ENCODE assay signal across 10 cellular contexts in genomic region chr16:30041841-30042240, GRCh38. TPM values are rescaled to one million over a fixed set of nuclear protein-coding genes. Genes with fewer than 3 reads are reported as not detected.
A peak's percentile ranks its signal among the peaks of the same experiment; 100 is the strongest.
DNase-seq lines count a peak whose midpoint lies in the region; ATAC-seq and TF ChIP-seq lines count a peak whose summit lies in the region.
"Had no signal": no experiment of that assay in that cellular context is flagged by ENCODE, and none has a peak within 500 bp of the region (broad histone marks: within the 10 kb centered on the region; RNA-seq: fewer than 3 reads in every experiment).

No MANE protein-coding gene starts in this region.

- H4K91ac ChIP-seq in IMR-90 (ENCODE audit: insufficient read depth, low read depth, low read length), result no peak overlapping the region

- peak; percentile 66 for TF ChIP-seq RAD21 in IMR-90 (IDR thresholded peaks at IDR 0.05; ENCODE audit: low read length)

- H2AK5ac ChIP-seq in IMR-90 (ENCODE audit: low read depth, low read length), result no peak overlapping the region

- no peak for TF ChIP-seq POLR2A in IMR-90 (IDR thresholded peaks at IDR 0.05; ENCODE audit: low read depth, low read length)

- no peaks in the 10 kb centered on the region for H3K36me3 ChIP-seq in IMR-90 (ENCODE audit: control insufficient read depth, insufficient read depth, low read length)

- H3K4me1 Mint-ChIP-seq in CD4-positive, alpha-beta T cell (ENCODE audit: low read depth), result no peaks in the 10 kb centered on the region
- no peaks in the 10 kb centered on the region for H3K4me1 Mint-ChIP-seq in MCF 10A (ENCODE audit: insufficient read depth, unreplicated experiment)
- no peaks in the 10 kb centered on the region for H3K4me1 Mint-ChIP-seq in activated T-cell treated with anti-CD3 and anti-CD28 coated beads, Interleukin-2, amount 50 U/mL, for 24 hours (ENCODE audit: low read depth)

- no peak overlapping the region for H2AK9ac ChIP-seq in IMR-90 (replicated peaks; ENCODE audit: low read depth, low read length, poor library complexity)

- peaks cover 4% of the 10 kb centered on the region for H3K27me3 Mint-ChIP-seq in CD4-positive, alpha-beta T cell
- no peaks in the 10 kb centered on the region for H3K27me3 Mint-ChIP-seq in MCF 10A (ENCODE audit: insufficient read depth, unreplicated experiment)
- peaks cover 5% of the 10 kb centered on the region for H3K27me3 Mint-ChIP-seq in activated T-cell treated with anti-CD3 and anti-CD28 coated beads, Interleukin-2, amount 50 U/mL, for 24 hours

- H3K9me1 ChIP-seq in IMR-90 (ENCODE audit: insufficient read depth, low read length), result peaks cover 6% of the 10 kb centered on the region

- no peak overlapping the region for H2AFZ ChIP-seq in IMR-90 (replicated peaks; ENCODE audit: low read length, poor library complexity)

- H3K9me3 ChIP-seq in CD4-positive, alpha-beta T cell (ENCODE audit: control insufficient read depth, low read length), result no peaks in the 10 kb centered on the region
- H3K9me3 ChIP-seq in IMR-90 (ENCODE audit: control insufficient read depth, insufficient read depth, low read length), result no peaks in the 10 kb centered on the region

- H3K9ac ChIP-seq in IMR-90 (ENCODE audit: low read depth, low read length), result no peak overlapping the region

- BruUV-seq in IMR-90 (replicated peaks; lab: Mats Ljungman, UMichigan) (no TSS peak), MCF 10A (replicated peaks; lab: Mats Ljungman, UMichigan) (no TSS peak)

- H3K27ac Mint-ChIP-seq in CD4-positive, alpha-beta T cell, result no peak overlapping the region
- no peak overlapping the region for H3K27ac Mint-ChIP-seq in MCF 10A (ENCODE audit: low read depth, unreplicated experiment)
- no peak overlapping the region for H3K27ac Mint-ChIP-seq in activated T-cell treated with anti-CD3 and anti-CD28 coated beads, Interleukin-2, amount 50 U/mL, for 24 hours

- in situ Hi-C loops in IMR-90 (cut with MboI; ENCODE audit: low sequenced_read_pairs), result no loop called here

- WGBS in IMR-90 (ENCODE audit: extremely low coverage in 2 of 2, insufficient read length in 1 of 2), 2 experiments, result no CpG with 5 or more reads among the region's 5 CpGs

- no peak overlapping the region for H3K18ac ChIP-seq in IMR-90 (ENCODE audit: low read depth, low read length)

- H3K23ac ChIP-seq in IMR-90 (ENCODE audit: low read depth, low read length), result no peak overlapping the region

- H4K20me1 ChIP-seq in IMR-90 (ENCODE audit: insufficient read depth, low read length), result no peaks in the 10 kb centered on the region

- no peak overlapping the region for H4K8ac ChIP-seq in IMR-90 (ENCODE audit: low read depth in 2 of 2, low read length in 2 of 2)

- no peaks in the 10 kb centered on the region for H3K9me3 Mint-ChIP-seq in CD4-positive, alpha-beta T cell
- H3K9me3 Mint-ChIP-seq in MCF 10A (ENCODE audit: unreplicated experiment), result no peaks in the 10 kb centered on the region
- no peaks in the 10 kb centered on the region for H3K9me3 Mint-ChIP-seq in activated T-cell treated with anti-CD3 and anti-CD28 coated beads, Interleukin-2, amount 50 U/mL, for 24 hours

- no peaks in the 10 kb centered on the region for H3K27me3 ChIP-seq in CD4-positive, alpha-beta T cell (ENCODE audit: control insufficient read depth, insufficient read depth, low read length)
- H3K27me3 ChIP-seq in IMR-90 (ENCODE audit: control insufficient read depth, insufficient read depth, low read length), result peaks cover 8% of the 10 kb centered on the region

- no peak overlapping the region for H3K4ac ChIP-seq in IMR-90 (ENCODE audit: low read depth, low read length)

- intact Hi-C loops in CD4-positive, alpha-beta T cell (cut with DNase I, micrococcal nuclease), result loop anchor here in 1 of 2 experiments (10.0 kb wide), 1 partner anchor 593 kb away; no protein-coding TSS in a partner anchor
- intact Hi-C loops in IMR-90 (cut with micrococcal nuclease) (no loop called here), MCF 10A (cut with micrococcal nuclease) (no loop called here)

- no peak overlapping the region for H4K5ac ChIP-seq in IMR-90 (ENCODE audit: low read depth, low read length)

- no peak overlapping the region for H2BK120ac ChIP-seq in IMR-90 (ENCODE audit: low read depth, low read length)

- no peak overlapping the region for H2BK15ac ChIP-seq in IMR-90 (ENCODE audit: low read depth, low read length)

- DNase-seq in CD4-positive, alpha-beta T cell, result no peak
- peak; percentile 46 for DNase-seq in IMR-90
- DNase-seq in MCF 10A (ENCODE audit: unreplicated experiment), result peak; percentile 49
- peak; percentile 12 for DNase-seq in midbrain (lab: John Stamatoyannopoulos, UW)
- DNase-seq in C1 segment of cervical spinal cord (lab: John Stamatoyannopoulos, UW), result no peak
- DNase-seq in NCI-H1436 (lab: John Stamatoyannopoulos, UW), result no peak
- DNase-seq in activated CD4-positive, alpha-beta T cell treated with anti-CD3 and anti-CD28 coated beads for 1 hour, result no peak
- no peak for DNase-seq in activated T-cell treated with anti-CD3 and anti-CD28 coated beads, Interleukin-2, amount 50 U/mL, for 24 hours
- DNase-seq: stimulated activated CD4-positive, alpha-beta T cell treated with anti-CD3 and anti-CD28 coated beads, Interleukin-4, amount 100 ng/mL, for 1 hour had no signal

- no peak overlapping the region for H3K4me3 ChIP-seq in IMR-90 (ENCODE audit: insufficient read depth, low read depth, low read length)

- no peak overlapping the region for H3K56ac ChIP-seq in IMR-90 (ENCODE audit: extremely low read depth, insufficient read depth, low read length)

- no peak overlapping the region for H3K4me2 ChIP-seq in IMR-90 (ENCODE audit: low read depth, low read length)

- POLR2A ChIA-PET in CD4-positive, alpha-beta T cell (lab: Charles Lee), result no interaction called here
- POLR2A ChIA-PET in IMR-90 (lab: Charles Lee; ENCODE audit: unreplicated experiment), result no interaction called here
- POLR2A ChIA-PET in MCF 10A (lab: Yijun Ruan, JAX), result interaction anchor here (1.0 to 1.4 kb wide), 2 partner anchors 11 to 55 kb away, joined by 4 read pairs; partner anchors contain the start of gene YPEL3

- no peaks in the 10 kb centered on the region for H3K4me1 ChIP-seq in IMR-90 (ENCODE audit: control insufficient read depth, insufficient read depth, low read length)

- H2BK5ac ChIP-seq in IMR-90 (ENCODE audit: low read depth, low read length, poor library complexity, severe bottlenecking), result no peak overlapping the region

- H3K4me3 Mint-ChIP-seq in CD4-positive, alpha-beta T cell, result no peak overlapping the region
- H3K4me3 Mint-ChIP-seq in MCF 10A (ENCODE audit: unreplicated experiment), result no peak overlapping the region
- no peak overlapping the region for H3K4me3 Mint-ChIP-seq in activated T-cell treated with anti-CD3 and anti-CD28 coated beads, Interleukin-2, amount 50 U/mL, for 24 hours

- H3K14ac ChIP-seq in IMR-90 (replicated peaks; ENCODE audit: low read depth, low read length), result no peak overlapping the region

- TF ChIP-seq CTCF in CD4-positive, alpha-beta T cell (IDR thresholded peaks at IDR 0.05), result peak; percentile 53
- TF ChIP-seq CTCF in IMR-90 (conservative IDR thresholded peaks at IDR 0.05; ENCODE audit: low read depth, low read length), result peak; percentile 61
- peak; percentile 54 for TF ChIP-seq CTCF in MCF 10A (IDR thresholded peaks at IDR 0.05; ENCODE audit: unreplicated experiment)

- no peaks in the 10 kb centered on the region for H3K79me1 ChIP-seq in IMR-90 (ENCODE audit: low read depth in 1 of 2, low read length in 2 of 2)

- H3K27ac ChIP-seq in CD4-positive, alpha-beta T cell (ENCODE audit: low read depth, low read length), result no peak overlapping the region
- no peak overlapping the region for H3K27ac ChIP-seq in IMR-90 (ENCODE audit: insufficient read depth, low read length)

- CTCF ChIA-PET in CD4-positive, alpha-beta T cell (lab: Charles Lee), result interaction anchor here (2.4 kb wide), 1 partner anchor 13 kb away, joined by 10 read pairs; no protein-coding TSS in a partner anchor
- CTCF ChIA-PET in IMR-90 (lab: Yijun Ruan, JAX) (interaction anchor here (1.4 kb wide), 1 partner anchor 10 kb away, joined by 6 read pairs; no protein-coding TSS in a partner anchor), MCF 10A (lab: Yijun Ruan, JAX) (interaction anchor here (0.7 to 5.6 kb wide), 7 partner anchors 9 to 118 kb away, joined by 3 to 43 read pairs (median 5); partner anchors contain the start of gene TLCD3B)

- ATAC-seq in CD4-positive, alpha-beta T cell (ENCODE audit: poor library complexity), result no peak
- ATAC-seq in IMR-90 (ENCODE audit: low read depth), result peak; percentile 63

- no peak overlapping the region for H2BK20ac ChIP-seq in IMR-90 (ENCODE audit: low read depth, low read length)

- dilution Hi-C loops in IMR-90 (cut with HindIII; ENCODE audit: low sequenced_read_pairs, unreplicated experiment), result no loop called here

- no peaks in the 10 kb centered on the region for H3K36me3 Mint-ChIP-seq in CD4-positive, alpha-beta T cell (ENCODE audit: low read depth)
- no peaks in the 10 kb centered on the region for H3K36me3 Mint-ChIP-seq in MCF 10A (ENCODE audit: insufficient read depth, unreplicated experiment)
- no peaks in the 10 kb centered on the region for H3K36me3 Mint-ChIP-seq in activated T-cell treated with anti-CD3 and anti-CD28 coated beads, Interleukin-2, amount 50 U/mL, for 24 hours (ENCODE audit: low read depth)

RNA-seq across cellular contexts. Expression of gene TLCD3B, which starts 10.8 kb away (rescaled TPM):
- not detected for total RNA-seq in CD4-positive, alpha-beta T cell
- total RNA-seq in IMR-90 (2012; rRNA removed) (not detected in 2 replicates), MCF 10A (2022) (0.21 and 0.27 TPM in 2 replicates)
- 0.14 and 0.19 TPM in 2 replicates for polyA plus RNA-seq in IMR-90 (2012; rRNA removed)
- 0.15 and 0.20 TPM in 2 replicates for polyA plus RNA-seq in IMR-90 (2012; cell fraction: cytosol; rRNA removed)
- polyA plus RNA-seq in IMR-90 (2012; cell fraction: nucleus; rRNA removed; ENCODE audit: low replicate concordance), result 0.37 and 1.2 TPM in 2 replicates

RNA-seq across cellular contexts. Expression of gene C16orf92, which starts 18.8 kb away (rescaled TPM):
- total RNA-seq in CD4-positive, alpha-beta T cell, result not detected
- total RNA-seq in IMR-90 (2012; rRNA removed) (not detected in 2 replicates), MCF 10A (2022) (not detected in 2 replicates)
- not detected in 2 replicates for polyA plus RNA-seq in IMR-90 (2012; rRNA removed)
- not detected in 2 replicates for polyA plus RNA-seq in IMR-90 (2012; cell fraction: cytosol; rRNA removed)
- not detected in 2 replicates for polyA plus RNA-seq in IMR-90 (2012; cell fraction: nucleus; rRNA removed; ENCODE audit: low replicate concordance)
- total RNA-seq: activated CD8-positive, alpha-beta memory T cell treated with anti-CD3 and anti-CD28 coated beads for 36 hours had no signal

RNA-seq across cellular contexts. Expression of gene ALDOA, which starts 23.7 kb away (rescaled TPM):
- 100 to 1,000 TPM; 390 to 396 TPM for total RNA-seq in CD4-positive, alpha-beta T cell
- total RNA-seq in IMR-90 (2012; rRNA removed), result 1,576 and 1,697 TPM in 2 replicates
- polyA plus RNA-seq in IMR-90 (2012; rRNA removed), result 1,990 and 2,139 TPM in 2 replicates
- polyA plus RNA-seq in IMR-90 (2012; cell fraction: cytosol; rRNA removed), result 1,937 and 3,090 TPM in 2 replicates
- 1,158 and 2,042 TPM in 2 replicates for polyA plus RNA-seq in IMR-90 (2012; cell fraction: nucleus; rRNA removed; ENCODE audit: low replicate concordance)
- total RNA-seq in MCF 10A (2022), result 1,141 and 1,165 TPM in 2 replicates

RNA-seq across cellular contexts. Expression of gene DOC2A, which starts 31.0 kb away (rescaled TPM):
- total RNA-seq in CD4-positive, alpha-beta T cell, result under 1 TPM; 0.14 TPM
- total RNA-seq in IMR-90 (2012; rRNA removed), result under 0.01 TPM in 1 of 2 replicates, not detected in the other
- polyA plus RNA-seq in IMR-90 (2012; rRNA removed), result 0.48 and 0.50 TPM in 2 replicates
- polyA plus RNA-seq in IMR-90 (2012; cell fraction: cytosol; rRNA removed), result 0.37 and 0.68 TPM in 2 replicates
- polyA plus RNA-seq in IMR-90 (2012; cell fraction: nucleus; rRNA removed; ENCODE audit: low replicate concordance), result 6.0 and 7.2 TPM in 2 replicates
- 1.2 TPM in 2 replicates for total RNA-seq in MCF 10A (2022)

RNA-seq across cellular contexts. Expression of gene PPP4C, which starts 34.0 kb away (rescaled TPM):
- total RNA-seq in CD4-positive, alpha-beta T cell, result 10 to 100 TPM; 83.9 to 87.3 TPM
- total RNA-seq in IMR-90 (2012; rRNA removed), result 209 and 222 TPM in 2 replicates
- polyA plus RNA-seq in IMR-90 (2012; rRNA removed), result 200 and 202 TPM in 2 replicates
- polyA plus RNA-seq in IMR-90 (2012; cell fraction: cytosol; rRNA removed), result 191 and 310 TPM in 2 replicates
- 247 and 358 TPM in 2 replicates for polyA plus RNA-seq in IMR-90 (2012; cell fraction: nucleus; rRNA removed; ENCODE audit: low replicate concordance)
- 93.2 and 99.7 TPM in 2 replicates for total RNA-seq in MCF 10A (2022)

Comparison
In these comparisons a context has a peak if more than half of its experiments do, and no peak if none do; other contexts are left out.
1. DNase-seq: peak in IMR-90 (single experiment), MCF 10A (single experiment) and midbrain (single experiment); none in CD4-positive, alpha-beta T cell (0 of 10), C1 segment of cervical spinal cord (0 of 14), NCI-H1436 (single experiment), activated CD4-positive, alpha-beta T cell treated with anti-CD3 and anti-CD28 coated beads for 1 hour (single experiment) and activated T-cell treated with anti-CD3 and anti-CD28 coated beads, Interleukin-2, amount 50 U/mL, for 24 hours (single experiment).
2. Peak in every context shown above with its lines, with median percentiles within 50 percentile points of each other: CTCF ChIP-seq.